In the genomic region with DNA sequence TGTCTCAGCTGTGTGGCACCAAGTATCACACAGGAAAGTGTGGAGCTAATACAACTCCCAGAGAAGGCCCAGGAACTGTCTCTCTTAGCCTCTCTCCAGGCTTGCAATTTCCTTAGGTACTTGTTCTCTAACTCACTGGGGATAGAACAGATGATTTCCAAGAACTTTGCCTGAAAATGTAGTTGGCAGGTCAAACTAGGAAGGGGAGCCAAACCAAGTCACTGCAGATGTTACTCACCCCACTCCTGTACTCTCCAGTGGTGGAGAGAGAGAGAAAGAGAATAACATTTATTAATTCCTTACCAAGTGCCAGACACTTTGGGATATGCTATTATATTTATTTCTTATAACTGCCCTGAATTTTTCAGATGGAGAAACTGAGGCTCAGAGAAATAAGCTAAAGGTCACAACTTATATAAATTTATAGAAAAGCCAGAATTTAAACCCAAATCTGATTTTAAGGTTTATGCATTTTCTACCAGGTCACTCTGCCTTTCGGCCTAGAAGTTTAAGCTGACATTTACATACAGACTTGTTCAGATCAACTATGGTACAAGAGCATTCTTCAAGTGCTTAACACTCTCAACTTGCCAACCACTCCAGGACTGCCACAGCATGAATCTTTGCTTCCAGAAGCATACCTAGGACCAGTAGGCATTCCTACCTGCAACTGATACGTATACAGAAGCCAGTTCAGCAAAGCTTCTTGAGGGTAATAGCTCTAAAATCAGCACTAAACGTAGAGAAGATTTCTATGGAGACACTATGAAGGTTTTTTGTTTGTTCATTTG, we compare ENCODE assay signal across 14 cellular contexts.
"Had no signal": no experiment of that assay in that cellular context is flagged by ENCODE, and none has a peak within 500 bp of the region (broad histone marks: within the 10 kb centered on the region; RNA-seq: fewer than 3 reads in every experiment).

No MANE protein-coding gene starts in this region.

- H3K36me3 Mint-ChIP-seq: activated naive CD8-positive, alpha-beta T cell had no signal

- H3K4me3 Mint-ChIP-seq: activated naive CD8-positive, alpha-beta T cell; nephron progenitor cell; T-helper 1 cell treated with Interleukin-12 subunit alpha and Interleukin-12 subunit beta and Interleukin-4 antibody, amounts not matched to agents 30 μg/mL and 1 μg/mL, for 36 hours had no signal

- H3K27me3 ChIP-seq: dorsolateral prefrontal cortex, tibial artery had no signal

- H3K4me1 ChIP-seq: lower lobe of right lung, tibial artery had no signal

- H3K9me3 ChIP-seq: lower lobe of right lung, tibial artery had no signal

- ATAC-seq: activated CD4-positive, CD25-positive, alpha-beta regulatory T cell treated with anti-CD3 and anti-CD28 coated beads, Interleukin-2, amount 50 U/mL, for 24 hours had no signal

- H3K27ac ChIP-seq: dorsolateral prefrontal cortex, lower lobe of right lung, tibial artery had no signal

- H3K27ac Mint-ChIP-seq: activated naive CD8-positive, alpha-beta T cell; nephron progenitor cell; T-helper 1 cell treated with Interleukin-12 subunit alpha and Interleukin-12 subunit beta and Interleukin-4 antibody, amounts not matched to agents 30 μg/mL and 1 μg/mL, for 36 hours had no signal

- DNase-seq: activated CD4-positive, alpha-beta T cell treated with anti-CD3 and anti-CD28 coated beads, Interleukin-2, amount 50 U/mL, for 1 hour; central memory CD4-positive, alpha-beta T cell; dorsolateral prefrontal cortex; left cardiac atrium; lower lobe of right lung; nephron progenitor cell; nucleus accumbens; stimulated activated CD4-positive, alpha-beta T cell treated with anti-CD3 and anti-CD28 coated beads, Interleukin-2, amount 100 ng/mL, for 24 hours; stimulated activated naive CD4-positive, alpha-beta T cell treated with Interleukin-2 at 50 U/mL for 16 hours; substantia nigra; tibial artery had no signal

- H3K4me3 ChIP-seq: dorsolateral prefrontal cortex, lower lobe of right lung, tibial artery had no signal

- H3K9me3 Mint-ChIP-seq: T-helper 1 cell treated with Interleukin-12 subunit alpha and Interleukin-12 subunit beta and Interleukin-4 antibody, amounts not matched to agents 30 μg/mL and 1 μg/mL, for 36 hours had no signal

- H3K36me3 ChIP-seq: lower lobe of right lung, tibial artery had no signal
